ENCODE assay signal across 8 cellular contexts in genomic region chr6:79250107-79250514, GRCh38. TPM values are rescaled to one million over a fixed set of nuclear protein-coding genes. Genes with fewer than 3 reads are reported as not detected.
DNase-seq lines count a peak whose midpoint lies in the region; ATAC-seq, FAIRE-seq and TF ChIP-seq lines count a peak whose summit lies in the region.

No MANE protein-coding gene starts in this region.

- TF ChIP-seq RAD21 in IMR-90 (IDR thresholded peaks at IDR 0.05; ENCODE audit: low read length) (no peak), liver (IDR thresholded peaks at IDR 0.05) (peak; percentile 67 to 68)

- H3K14ac ChIP-seq in IMR-90 (replicated peaks; ENCODE audit: low read depth, low read length): no peak overlapping the region

- H4K5ac ChIP-seq in IMR-90 (ENCODE audit: low read depth, low read length): no peak overlapping the region

- H4K20me1 ChIP-seq in IMR-90 (ENCODE audit: insufficient read depth, low read length): no peaks in the 10 kb centered on the region

- in situ Hi-C loops in IMR-90 (cut with MboI; ENCODE audit: low sequenced_read_pairs): no loop called here

- H3K36me3 ChIP-seq in IMR-90 (ENCODE audit: control insufficient read depth, insufficient read depth, low read length): no peaks in the 10 kb centered on the region
- no peaks in the 10 kb centered on the region for H3K36me3 ChIP-seq in liver (ENCODE audit: control insufficient read depth in 4 of 4, insufficient read depth in 3 of 4, low read depth in 1 of 4, low read length in 3 of 4)
- H3K36me3 ChIP-seq in small intestine (ENCODE audit: control insufficient read depth in 2 of 2, insufficient read depth in 2 of 2, low read length in 2 of 2): no peaks in the 10 kb centered on the region
- no peaks in the 10 kb centered on the region for H3K36me3 ChIP-seq in breast epithelium

- no TSS peak for BruUV-seq in IMR-90 (replicated peaks; lab: Mats Ljungman, UMichigan)

- no peaks in the 10 kb centered on the region for H3K9me3 ChIP-seq in IMR-90 (ENCODE audit: control insufficient read depth, insufficient read depth, low read length)
- no peaks in the 10 kb centered on the region for H3K9me3 ChIP-seq in liver (ENCODE audit: control insufficient read depth in 4 of 4, low read length in 3 of 4)
- no peaks in the 10 kb centered on the region for H3K9me3 ChIP-seq in small intestine (ENCODE audit: control insufficient read depth, low read depth)
- peaks cover 0 to 2% of the 10 kb centered on the region in 2 donors for H3K9me3 ChIP-seq in breast epithelium

- no peaks in the 10 kb centered on the region for H3K79me1 ChIP-seq in IMR-90 (ENCODE audit: low read depth in 1 of 2, low read length in 2 of 2)

- H2AFZ ChIP-seq in IMR-90 (replicated peaks; ENCODE audit: low read length, poor library complexity): no peak overlapping the region

- WGBS in IMR-90 (ENCODE audit: extremely low coverage in 2 of 2, insufficient read length in 1 of 2), 2 experiments: 100% methylated on average over 1 of the region's 2 CpGs; no CpG with 5 or more reads in 1 of the 2 experiments
- WGBS in liver: 59% methylated on average over 2 of the region's 2 CpGs
- 65 to 75% (median 66%) methylated on average over 2 of the region's 2 CpGs for WGBS in small intestine, 3 donors

- no peak overlapping the region for H2BK5ac ChIP-seq in IMR-90 (ENCODE audit: low read depth, low read length, poor library complexity, severe bottlenecking)

- dilution Hi-C loops in IMR-90 (cut with HindIII; ENCODE audit: low sequenced_read_pairs, unreplicated experiment): no loop called here

- H3K4me1 ChIP-seq in IMR-90 (ENCODE audit: control insufficient read depth, insufficient read depth, low read length) (no peaks in the 10 kb centered on the region), liver (ENCODE audit: control insufficient read depth in 4 of 4, insufficient read depth in 4 of 4, low read length in 3 of 4) (no peaks in the 10 kb centered on the region), small intestine (ENCODE audit: control insufficient read depth in 2 of 2, insufficient read depth in 1 of 2, low read depth in 1 of 2, low read length in 1 of 2) (no peaks in the 10 kb centered on the region), breast epithelium (no peaks in the 10 kb centered on the region)

- H3K56ac ChIP-seq in IMR-90 (ENCODE audit: extremely low read depth, insufficient read depth, low read length): no peak overlapping the region

- CTCF ChIA-PET in IMR-90 (lab: Yijun Ruan, JAX): interaction anchor here (0.7 kb wide), 1 partner anchor 22 kb away, joined by 4 read pairs; no protein-coding TSS in a partner anchor

- no peak overlapping the region for H2AK9ac ChIP-seq in IMR-90 (replicated peaks; ENCODE audit: low read depth, low read length, poor library complexity)

- H2BK120ac ChIP-seq in IMR-90 (ENCODE audit: low read depth, low read length): no peak overlapping the region

- TF ChIP-seq POLR2A in IMR-90 (IDR thresholded peaks at IDR 0.05; ENCODE audit: low read depth, low read length): no peak
- no peak for TF ChIP-seq POLR2A in breast epithelium (IDR thresholded peaks at IDR 0.05)

- no peak overlapping the region for H2BK20ac ChIP-seq in IMR-90 (ENCODE audit: low read depth, low read length)

- POLR2A ChIA-PET in IMR-90 (lab: Charles Lee; ENCODE audit: unreplicated experiment): interaction anchor here (0.6 kb wide), 1 partner anchor 1070 kb away, joined by 7 read pairs; no protein-coding TSS in a partner anchor

- ATAC-seq in GM18502 (IDR thresholded peaks at IDR 0.05; ENCODE audit: poor library complexity, unreplicated experiment) (peak; percentile 82), GM21619 (IDR thresholded peaks at IDR 0.05; ENCODE audit: unreplicated experiment) (peak; percentile 69), IMR-90 (ENCODE audit: low read depth) (no peak)

- H2AK5ac ChIP-seq in IMR-90 (ENCODE audit: low read depth, low read length): no peak overlapping the region

- no peaks in the 10 kb centered on the region for H3K9me1 ChIP-seq in IMR-90 (ENCODE audit: insufficient read depth, low read length)

- no peak overlapping the region for H4K91ac ChIP-seq in IMR-90 (ENCODE audit: insufficient read depth, low read depth, low read length)

- no peak for FAIRE-seq in small intestine (lab: Jason Lieb, UNC)

- H3K4me3 ChIP-seq in IMR-90 (ENCODE audit: insufficient read depth, low read depth, low read length): no peak overlapping the region
- no peak overlapping the region for H3K4me3 ChIP-seq in liver (ENCODE audit: low read depth in 1 of 3, low read length in 3 of 3)
- no peak overlapping the region for H3K4me3 ChIP-seq in small intestine (ENCODE audit: low read depth in 1 of 2, low read length in 2 of 2)
- no peak overlapping the region for H3K4me3 ChIP-seq in breast epithelium

- no peak overlapping the region for H3K4me2 ChIP-seq in IMR-90 (ENCODE audit: low read depth, low read length)

- no peak overlapping the region for H3K27ac ChIP-seq in IMR-90 (ENCODE audit: insufficient read depth, low read length)
- H3K27ac ChIP-seq in liver (ENCODE audit: low read depth in 1 of 2, low read length in 2 of 2): no peak overlapping the region
- H3K27ac ChIP-seq in small intestine (ENCODE audit: low read depth in 1 of 2, low read length in 1 of 2): no peak overlapping the region
- H3K27ac ChIP-seq in breast epithelium: no peak overlapping the region

- no peaks in the 10 kb centered on the region for H3K27me3 ChIP-seq in IMR-90 (ENCODE audit: control insufficient read depth, insufficient read depth, low read length)
- no peaks in the 10 kb centered on the region for H3K27me3 ChIP-seq in liver (ENCODE audit: control insufficient read depth in 4 of 4, insufficient read depth in 4 of 4, low read length in 3 of 4)
- no peaks in the 10 kb centered on the region for H3K27me3 ChIP-seq in small intestine (ENCODE audit: control insufficient read depth in 2 of 2, insufficient read depth in 2 of 2, low read length in 2 of 2)
- H3K27me3 ChIP-seq in breast epithelium: no peaks in the 10 kb centered on the region

- no peak overlapping the region for H3K23ac ChIP-seq in IMR-90 (ENCODE audit: low read depth, low read length)

- DNase-seq in IMR-90 (no peak), small intestine (no peak), breast epithelium (ENCODE audit: low spot score in 2 of 2) (no peak), cerebellum (ENCODE audit: low spot score) (no peak)
- DNase-seq in activated CD8-positive, alpha-beta memory T cell treated with anti-CD3 and anti-CD28 coated beads for 24 hours: no peak

- TF ChIP-seq CTCF in IMR-90 (conservative IDR thresholded peaks at IDR 0.05; ENCODE audit: low read depth, low read length) (0 out of 2 replicates have a peak, but pooled peaks have one; percentile 12), liver (IDR thresholded peaks at IDR 0.05; ENCODE audit: low read depth, low read length, missing input control) (peak; percentile 33), breast epithelium (IDR thresholded peaks at IDR 0.05) (no peak)

- H3K18ac ChIP-seq in IMR-90 (ENCODE audit: low read depth, low read length): no peak overlapping the region

- H2BK15ac ChIP-seq in IMR-90 (ENCODE audit: low read depth, low read length): no peak overlapping the region

- no peak overlapping the region for H4K8ac ChIP-seq in IMR-90 (ENCODE audit: low read depth in 2 of 2, low read length in 2 of 2)

- H3K4ac ChIP-seq in IMR-90 (ENCODE audit: low read depth, low read length): no peak overlapping the region

- intact Hi-C loops in IMR-90 (cut with micrococcal nuclease) (no loop called here), breast epithelium (cut with DNase I; ENCODE audit: low total_unique reads) (no loop called here)

- H3K9ac ChIP-seq in IMR-90 (ENCODE audit: low read depth, low read length): no peak overlapping the region
- no peak overlapping the region for H3K9ac ChIP-seq in liver (ENCODE audit: low read depth in 1 of 2, low read length in 2 of 2)

TF ChIP-seq in IMR-90, 13 proteins besides CTCF, POLR2A, EP300 and RAD21:
- no peak for TF ChIP-seq CHD1 (IDR thresholded peaks at IDR 0.05; ENCODE audit: low read depth, low read length)
- no peak for TF ChIP-seq BHLHE40 (IDR thresholded peaks at IDR 0.05; ENCODE audit: low read depth, low read length)
- no peak for TF ChIP-seq CEBPB (IDR thresholded peaks at IDR 0.05; ENCODE audit: low read depth, low read length)

TF ChIP-seq in liver, 16 proteins besides CTCF, POLR2A, EP300 and RAD21 (continues in another document):
- TF ChIP-seq RXRA (IDR thresholded peaks at IDR 0.05) (no peak), TAF1 (conservative IDR thresholded peaks at IDR 0.05) (no peak), ATF3 (IDR thresholded peaks at IDR 0.05) (no peak), FOXA1 (IDR thresholded peaks at IDR 0.05) (no peak), YY1 (IDR thresholded peaks at IDR 0.05) (no peak), FOXA2 (IDR thresholded peaks at IDR 0.05) (no peak)

RNA-seq across cellular contexts. Expression of gene HMGN3, which starts 15.6 kb away (rescaled TPM):
- 6.8 and 22.5 TPM in 2 replicates for total RNA-seq in IMR-90 (2012; rRNA removed)
- polyA plus RNA-seq in IMR-90 (2012; rRNA removed): 33.5 and 35.5 TPM in 2 replicates
- polyA plus RNA-seq in IMR-90 (2012; cell fraction: cytosol; rRNA removed): 5.5 and 9.6 TPM in 2 replicates
- 4.0 and 20.6 TPM in 2 replicates for polyA plus RNA-seq in IMR-90 (2012; cell fraction: nucleus; rRNA removed; ENCODE audit: low replicate concordance)
- total RNA-seq in liver: 10 to 100 TPM; 26.7 to 55.9 TPM
- 100 to 1,000 TPM in 1 of 2 donors, 10 to 100 TPM in 1; 32.7 to 112 TPM for polyA plus RNA-seq in liver
- 100 to 1,000 TPM in 1 of 3 donors, 10 to 100 TPM in 2; 51.1 to 106 (median 74.0) TPM for polyA plus RNA-seq in small intestine
- total RNA-seq in breast epithelium: 10 to 100 TPM; 38.3 to 73.6 (median 61.1) TPM
- total RNA-seq in cerebellum: 37.5 TPM

Comparison
In these comparisons a context has a peak if more than half of its experiments do, and no peak if none do; other contexts are left out.
1. CTCF ChIP-seq: peak in IMR-90 (single experiment) and liver (single experiment); none in breast epithelium (0 of 3).